Comparison of ENCODE assay signal across 8 cellular contexts in genomic region chr1:160354388-160354985, GRCh38. TPM values are rescaled to one million over a fixed set of nuclear protein-coding genes. Genes with fewer than 3 reads are reported as not detected.
DNase-seq lines count a peak whose midpoint lies in the region; ATAC-seq, FAIRE-seq and TF ChIP-seq lines count a peak whose summit lies in the region.

No MANE protein-coding gene starts in this region.

- peaks cover 43% of the 10 kb centered on the region for H3K36me3 ChIP-seq in BE2C
- H3K36me3 ChIP-seq in vagina, result peaks cover 0 to 91% of the 10 kb centered on the region in 2 donors

- DNase-seq in BE2C (peak; percentile 46), GM12891 (ENCODE audit: insufficient read length, low spot score) (no peak), SKM-1 (lab: John Stamatoyannopoulos, UW; ENCODE audit: unreplicated experiment) (peak; percentile 73), hepatic stellate cell (ENCODE audit: low spot score) (peak; percentile 29), vagina (ENCODE audit: extremely low spot score in 2 of 2) (no peak), GOT3 (lab: John Stamatoyannopoulos, UW) (no peak), mucosa of gallbladder (ENCODE audit: low spot score) (no peak)

- peak; percentile 80 for TF ChIP-seq CTCF in BE2C (IDR thresholded peaks at IDR 0.05; ENCODE audit: low read depth, low read length)
- TF ChIP-seq CTCF in vagina (IDR thresholded peaks at IDR 0.05), result no peak

- ATAC-seq in GM18498 (IDR thresholded peaks at IDR 0.05; ENCODE audit: unreplicated experiment), result no peak

- TF ChIP-seq POLR2A in GM12891 (IDR thresholded peaks at IDR 0.05; ENCODE audit: low read depth, low read length), result no peak
- TF ChIP-seq POLR2A in vagina (IDR thresholded peaks at IDR 0.05), result no peak

- H3K27ac ChIP-seq in vagina, result no peak overlapping the region

- FAIRE-seq in GM12891 (lab: Jason Lieb, UNC), result peak; percentile 26

- H3K4me3 ChIP-seq in BE2C (ENCODE audit: low read depth, low read length) (no peak overlapping the region), vagina (no peak overlapping the region)

- intact Hi-C loops in vagina (cut with DNase I), result no loop called here

- H3K4me1 ChIP-seq in BE2C (no peaks in the 10 kb centered on the region), vagina (no peaks in the 10 kb centered on the region)

- H3K27me3 ChIP-seq in BE2C (no peaks in the 10 kb centered on the region), vagina (no peaks in the 10 kb centered on the region)

- no peaks in the 10 kb centered on the region for H3K9me3 ChIP-seq in BE2C
- H3K9me3 ChIP-seq in vagina, result no peaks in the 10 kb centered on the region

TF ChIP-seq in GM12891, 5 proteins besides CTCF, POLR2A, EP300 and RAD21:
- no peak for TF ChIP-seq POLR2AphosphoS5 (IDR thresholded peaks at IDR 0.05; ENCODE audit: low read depth, low read length)
- no peak for TF ChIP-seq SPI1 (IDR thresholded peaks at IDR 0.05; ENCODE audit: low read depth, low read length)
- no peak for TF ChIP-seq POU2F2 (IDR thresholded peaks at IDR 0.05; ENCODE audit: low read depth, low read length)
- TF ChIP-seq TAF1 (IDR thresholded peaks at IDR 0.05; ENCODE audit: low read depth, low read length), result no peak
- TF ChIP-seq PAX5 (IDR thresholded peaks at IDR 0.05; ENCODE audit: insufficient read depth, low read length, severe bottlenecking), result no peak
TF ChIP-seq in GM12891: peak in this region for 0.

RNA-seq across cellular contexts. Expression of gene NCSTN, which starts 11.3 kb away (rescaled TPM):
- 108 TPM for polyA plus RNA-seq in BE2C (2012; ENCODE audit: insufficient read depth, insufficient read length, low read depth)
- 48.4 TPM for polyA plus RNA-seq in GM12891 (2012; ENCODE audit: low read depth, missing spikeins)
- total RNA-seq in vagina (50.6 TPM), mucosa of gallbladder (106 TPM)

RNA-seq across cellular contexts. Expression of gene COPA, which starts 11.4 kb away (rescaled TPM):
- polyA plus RNA-seq in BE2C (2012; ENCODE audit: insufficient read depth, insufficient read length, low read depth), result 90.3 TPM
- 78.7 TPM for polyA plus RNA-seq in GM12891 (2012; ENCODE audit: low read depth, missing spikeins)
- total RNA-seq in vagina (106 TPM), mucosa of gallbladder (164 TPM)

RNA-seq across cellular contexts. Expression of gene NHLH1, which starts 12.4 kb away (rescaled TPM):
- polyA plus RNA-seq in BE2C (2012; ENCODE audit: insufficient read depth, insufficient read length, low read depth), result 4.6 TPM
- 1.3 TPM for polyA plus RNA-seq in GM12891 (2012; ENCODE audit: low read depth, missing spikeins)
- total RNA-seq in vagina (not detected), mucosa of gallbladder (not detected)

RNA-seq across cellular contexts. Expression of gene VANGL2, which starts 45.9 kb away (rescaled TPM):
- 15.4 TPM for polyA plus RNA-seq in BE2C (2012; ENCODE audit: insufficient read depth, insufficient read length, low read depth)
- 0.78 TPM for polyA plus RNA-seq in GM12891 (2012; ENCODE audit: low read depth, missing spikeins)
- total RNA-seq in vagina (11.0 TPM), mucosa of gallbladder (6.5 TPM)

Comparison
In these comparisons a context has a peak if more than half of its experiments do, and no peak if none do; other contexts are left out.
1. DNase-seq: peak in BE2C (single experiment), SKM-1 (single experiment) and hepatic stellate cell (single experiment); none in GM12891 (single experiment), vagina (0 of 2), GOT3 (single experiment) and mucosa of gallbladder (single experiment).